Comparison of ENCODE assay signal across 8 cellular contexts in genomic region chr21:37675202-37675801, GRCh38.
A peak's percentile ranks its signal among the peaks of the same experiment; 100 is the strongest.
DNase-seq lines count a peak whose midpoint lies in the region; ATAC-seq and TF ChIP-seq lines count a peak whose summit lies in the region.

No MANE protein-coding gene starts in this region.

- H3K9ac ChIP-seq in SU-DHL-6 (ENCODE audit: low read length) = no peak overlapping the region

- H3K36me3 ChIP-seq in SU-DHL-6 (ENCODE audit: low read length) = no peaks in the 10 kb centered on the region

- H3F3A ChIP-seq in SU-DHL-6 (ENCODE audit: insufficient read depth) = no peaks in the 10 kb centered on the region

- no peak overlapping the region for H2AFZ ChIP-seq in SU-DHL-6 (ENCODE audit: low read depth, low read length, severe bottlenecking)

- H3K27me3 ChIP-seq in SU-DHL-6 (ENCODE audit: low read length) = no peaks in the 10 kb centered on the region

- no peaks in the 10 kb centered on the region for H3K9me3 ChIP-seq in SU-DHL-6 (ENCODE audit: insufficient read depth, low read length)

- no peak overlapping the region for H3K4me2 ChIP-seq in SU-DHL-6 (ENCODE audit: low read depth, low read length, poor library complexity, severe bottlenecking)

- no peak for ATAC-seq in HG03135 (IDR thresholded peaks at IDR 0.05; ENCODE audit: unreplicated experiment)
- ATAC-seq in GM21447 (IDR thresholded peaks at IDR 0.05; ENCODE audit: unreplicated experiment) = no peak

- no peak overlapping the region for H3K27ac ChIP-seq in SU-DHL-6 (ENCODE audit: low read depth, low read length)

- H3K9me2 ChIP-seq in SU-DHL-6 (replicated peaks; ENCODE audit: insufficient read depth, low read length) = no peaks in the 10 kb centered on the region

- H4K20me1 ChIP-seq in SU-DHL-6 (ENCODE audit: low read depth, low read length) = no peaks in the 10 kb centered on the region

- no peaks in the 10 kb centered on the region for H3K79me2 ChIP-seq in SU-DHL-6 (ENCODE audit: insufficient read depth, low read length)

- H3K4me3 ChIP-seq in SU-DHL-6 (ENCODE audit: insufficient read depth, low read length, poor library complexity, severe bottlenecking) = no peak overlapping the region
- peak overlapping the region; percentile 9 for H3K4me3 ChIP-seq in skeletal muscle cell (ENCODE audit: low read depth, low read length)

- in situ Hi-C loops in Caki2 (cut with HindIII; ENCODE audit: low pct_unique_long_range_greater_than_20kb, low sequenced_read_pairs) = no loop called here

- DNase-seq in Caki2 (ENCODE audit: low read depth) (peak; percentile 38), HuH-7 (ENCODE audit: low spot score) (peak; percentile 65), amniotic epithelial cell (ENCODE audit: low read depth) (peak; percentile 25), hepatic stellate cell (ENCODE audit: low spot score) (peak; percentile 57), skeletal muscle cell (ENCODE audit: low read depth) (no peak)

- peak; percentile 87 for TF ChIP-seq CTCF in SU-DHL-6 (IDR thresholded peaks at IDR 0.05; ENCODE audit: insufficient read depth, low read length, poor library complexity, severe bottlenecking)
